In genomic region chr10:81909453-81909852, GRCh38 we compare ENCODE assay signal across 20 cellular contexts. TPM values are rescaled to one million over a fixed set of nuclear protein-coding genes. Genes with fewer than 3 reads are reported as not detected.
A peak's percentile ranks its signal among the peaks of the same experiment; 100 is the strongest.
DNase-seq lines count a peak whose midpoint lies in the region; ATAC-seq lines count a peak whose summit lies in the region.
"Had no signal": no experiment of that assay in that cellular context is flagged by ENCODE, and none has a peak within 500 bp of the region (broad histone marks: within the 10 kb centered on the region; RNA-seq: fewer than 3 reads in every experiment).

No MANE protein-coding gene starts in this region.

- peaks cover 3% of the 10 kb centered on the region for H3K27me3 Mint-ChIP-seq in activated naive CD4-positive, alpha-beta T cell treated with anti-CD3 and anti-CD28 coated beads, Interleukin-2, amount 50 U/mL, for 24 hours
- no peaks in the 10 kb centered on the region for H3K27me3 Mint-ChIP-seq in activated naive CD4-positive, alpha-beta T cell treated with anti-CD3 and anti-CD28 coated beads, Interleukin-2, amount 10 ng/mL, durations not matched to agents 7 days and 5 days
- H3K27me3 Mint-ChIP-seq: CD4-positive, CD25-positive, alpha-beta regulatory T cell had no signal

- H3K4me3 Mint-ChIP-seq in activated naive CD4-positive, alpha-beta T cell treated with anti-CD3 and anti-CD28 coated beads, Interleukin-2, amount 50 U/mL, for 24 hours: no peak overlapping the region
- H3K4me3 Mint-ChIP-seq in activated naive CD4-positive, alpha-beta T cell treated with anti-CD3 and anti-CD28 coated beads, Interleukin-2, amount 10 ng/mL, durations not matched to agents 7 days and 5 days: no peak overlapping the region
- H3K4me3 Mint-ChIP-seq: CD4-positive, CD25-positive, alpha-beta regulatory T cell; CD8-positive, alpha-beta T cell; H9 had no signal

- CTCF ChIA-PET in activated naive CD4-positive, alpha-beta T cell treated with anti-CD3 and anti-CD28 coated beads, Interleukin-2, amount 10 ng/mL, durations not matched to agents 7 days and 5 days (lab: Charles Lee): no interaction called here

- no peak for DNase-seq in activated naive CD4-positive, alpha-beta T cell treated with anti-CD3 and anti-CD28 coated beads, Interleukin-2, amount 10 ng/mL, durations not matched to agents 7 days and 5 days
- DNase-seq in SK-MEL-5 (ENCODE audit: low read depth, low spot score): peak; percentile 92
- peak; percentile 82 for DNase-seq in foreskin melanocyte
- peak; percentile 14 for DNase-seq in pons (ENCODE audit: low spot score)
- no peak for DNase-seq in NCI-H1436 treated with DMSO at 0.1 percent for 48 hours (lab: John Stamatoyannopoulos, UW)
- DNase-seq: BE2C; CD4-positive, CD25-positive, alpha-beta regulatory T cell; CD8-positive, alpha-beta T cell; DMS 273 treated with DMSO at 0.1 percent for 48 hours; DMS79; EL; GDM1; H9 had no signal

- no peaks in the 10 kb centered on the region for H3K4me1 Mint-ChIP-seq in activated naive CD4-positive, alpha-beta T cell treated with anti-CD3 and anti-CD28 coated beads, Interleukin-2, amount 50 U/mL, for 24 hours
- no peaks in the 10 kb centered on the region for H3K4me1 Mint-ChIP-seq in activated naive CD4-positive, alpha-beta T cell treated with anti-CD3 and anti-CD28 coated beads, Interleukin-2, amount 10 ng/mL, durations not matched to agents 7 days and 5 days
- H3K4me1 Mint-ChIP-seq: CD4-positive, CD25-positive, alpha-beta regulatory T cell had no signal

- in situ Hi-C loops in SK-MEL-5 (cut with HindIII; ENCODE audit: low pct_unique_long_range_greater_than_20kb, low sequenced_read_pairs): no loop called here

- no peaks in the 10 kb centered on the region for H3K36me3 Mint-ChIP-seq in activated naive CD4-positive, alpha-beta T cell treated with anti-CD3 and anti-CD28 coated beads, Interleukin-2, amount 50 U/mL, for 24 hours
- no peaks in the 10 kb centered on the region for H3K36me3 Mint-ChIP-seq in activated naive CD4-positive, alpha-beta T cell treated with anti-CD3 and anti-CD28 coated beads, Interleukin-2, amount 10 ng/mL, durations not matched to agents 7 days and 5 days
- H3K36me3 Mint-ChIP-seq: CD4-positive, CD25-positive, alpha-beta regulatory T cell; CD8-positive, alpha-beta T cell had no signal

- H3K27ac Mint-ChIP-seq in activated naive CD4-positive, alpha-beta T cell treated with anti-CD3 and anti-CD28 coated beads, Interleukin-2, amount 50 U/mL, for 24 hours: peak overlapping the region; percentile 32
- no peak overlapping the region for H3K27ac Mint-ChIP-seq in activated naive CD4-positive, alpha-beta T cell treated with anti-CD3 and anti-CD28 coated beads, Interleukin-2, amount 10 ng/mL, durations not matched to agents 7 days and 5 days
- H3K27ac Mint-ChIP-seq: CD4-positive, CD25-positive, alpha-beta regulatory T cell; CD8-positive, alpha-beta T cell; H9 had no signal

- no peaks in the 10 kb centered on the region for H3K9me3 Mint-ChIP-seq in activated naive CD4-positive, alpha-beta T cell treated with anti-CD3 and anti-CD28 coated beads, Interleukin-2, amount 50 U/mL, for 24 hours
- no peaks in the 10 kb centered on the region for H3K9me3 Mint-ChIP-seq in activated naive CD4-positive, alpha-beta T cell treated with anti-CD3 and anti-CD28 coated beads, Interleukin-2, amount 10 ng/mL, durations not matched to agents 7 days and 5 days
- H3K9me3 Mint-ChIP-seq: CD8-positive, alpha-beta T cell; H9 had no signal

- ATAC-seq in GM18867 (IDR thresholded peaks at IDR 0.05; ENCODE audit: unreplicated experiment) (no peak), HG02970 (IDR thresholded peaks at IDR 0.05; ENCODE audit: low FRiP score, unreplicated experiment) (no peak)
- ATAC-seq: CD8-positive, alpha-beta T cell; GM12878; HCT116 had no signal

RNA-seq across cellular contexts. Expression of gene NRG3, which starts 34.5 kb away (rescaled TPM):
- 4.1 and 4.6 TPM in 2 replicates for total RNA-seq in SK-MEL-5 (2014; rRNA removed; shearing (Covaris generic))
- 8.9 and 12.3 TPM in 2 replicates for polyA plus RNA-seq in SK-MEL-5 (2015; cell fraction: cytosol; rRNA removed)
- polyA plus RNA-seq in SK-MEL-5 (2015; cell fraction: nucleus; rRNA removed): 10.9 and 16.8 TPM in 2 replicates
- total RNA-seq: CD4-positive, CD25-positive, alpha-beta regulatory T cell; CD8-positive, alpha-beta T cell; H4 had no signal
- polyA plus RNA-seq: AG04450; CD4-positive, CD25-positive, alpha-beta regulatory T cell had no signal

Comparison
In these comparisons a context has a peak if more than half of its experiments do, and no peak if none do; other contexts are left out.
1. DNase-seq: peak in SK-MEL-5 (single experiment), foreskin melanocyte (single experiment) and pons (single experiment); none in activated naive CD4-positive, alpha-beta T cell treated with anti-CD3 and anti-CD28 coated beads, Interleukin-2, amount 10 ng/mL, durations not matched to agents 7 days and 5 days (single experiment) and NCI-H1436 treated with DMSO at 0.1 percent for 48 hours (single experiment).